ENCODE assay signal across 8 cellular contexts in genomic region chr9:99221623-99222415, GRCh38. TPM values are rescaled to one million over a fixed set of nuclear protein-coding genes. Genes with fewer than 3 reads are reported as not detected.
DNase-seq lines count a peak whose midpoint lies in the region; ATAC-seq and TF ChIP-seq lines count a peak whose summit lies in the region.

TSS of gene ALG2 (minus strand) at chr9:99221942. CDS start at chr9:99221894, 48 bp downstream.
TSS of gene SEC61B (plus strand) at chr9:99222282. CDS start at chr9:99222364, 82 bp downstream.

- CTCF ChIA-PET in GM10248 (lab: Yijun Ruan, JAX) = interaction anchor here (0.6 to 8.3 kb wide), 10 partner anchors 10 to 1103 kb away, joined by 3 to 97 read pairs (median 6); no protein-coding TSS in a partner anchor

- peaks cover 60% of the 10 kb centered on the region for H3K4me1 Mint-ChIP-seq in activated naive CD8-positive, alpha-beta T cell treated with anti-CD3 and anti-CD28 coated beads for 36 hours
- peaks cover 18% of the 10 kb centered on the region for H3K4me1 Mint-ChIP-seq in glutamatergic neuron (ENCODE audit: low read depth, unreplicated experiment)

- POLR2A ChIA-PET in GM10248 (lab: Yijun Ruan, JAX) = interaction anchor here (0.6 to 1.8 kb wide), 6 partner anchors 9 to 1251 kb away, joined by 3 to 13 read pairs (median 6); partner anchors contain the start of genes NR4A3 and TMEFF1

- H3K36me3 ChIP-seq in osteoblast (ENCODE audit: insufficient read depth, low read length) (peaks cover 42% of the 10 kb centered on the region), thoracic aorta (no peaks in the 10 kb centered on the region)

- H3K27me3 Mint-ChIP-seq in activated naive CD8-positive, alpha-beta T cell treated with anti-CD3 and anti-CD28 coated beads for 36 hours = no peaks in the 10 kb centered on the region
- peaks cover 18% of the 10 kb centered on the region for H3K27me3 Mint-ChIP-seq in glutamatergic neuron (ENCODE audit: unreplicated experiment)

- peak within 1 kb of the TSS; percentile 99 for H3K27ac Mint-ChIP-seq in activated naive CD8-positive, alpha-beta T cell treated with anti-CD3 and anti-CD28 coated beads for 36 hours
- peak within 1 kb of the TSS; percentile 100 for H3K27ac Mint-ChIP-seq in glutamatergic neuron (ENCODE audit: unreplicated experiment)

- H3K4me2 ChIP-seq in osteoblast (ENCODE audit: insufficient read depth, low read length) = peak within 1 kb of the TSS; percentile 93

- H3K9me3 Mint-ChIP-seq in activated naive CD8-positive, alpha-beta T cell treated with anti-CD3 and anti-CD28 coated beads for 36 hours = no peaks in the 10 kb centered on the region
- peaks cover 15% of the 10 kb centered on the region for H3K9me3 Mint-ChIP-seq in glutamatergic neuron (ENCODE audit: unreplicated experiment)

- peaks cover 59% of the 10 kb centered on the region for H4K20me1 ChIP-seq in osteoblast (ENCODE audit: insufficient read depth, low read length)

- peaks cover 53% of the 10 kb centered on the region for H3K36me3 Mint-ChIP-seq in activated naive CD8-positive, alpha-beta T cell treated with anti-CD3 and anti-CD28 coated beads for 36 hours
- H3K36me3 Mint-ChIP-seq in glutamatergic neuron (ENCODE audit: unreplicated experiment) = peaks cover 5% of the 10 kb centered on the region

- H3K4me3 ChIP-seq in osteoblast (ENCODE audit: insufficient read depth, low read length) = peak within 1 kb of the TSS; percentile 99
- peak within 1 kb of the TSS; percentile 99 for H3K4me3 ChIP-seq in thoracic aorta

- H3K9me3 ChIP-seq in osteoblast (ENCODE audit: low read depth, low read length) = no peaks in the 10 kb centered on the region
- no peaks in the 10 kb centered on the region for H3K9me3 ChIP-seq in thoracic aorta

- peak within 1 kb of the TSS; percentile 87 for H2AFZ ChIP-seq in osteoblast (ENCODE audit: low read length)

- DNase-seq in GM10248 (ENCODE audit: extremely low spot score) (peak; percentile 96), NCI-H1105 (lab: John Stamatoyannopoulos, UW) (peak; percentile 86), SKM-1 treated with dmso at 0.1 percent for 144 hours (lab: John Stamatoyannopoulos, UW; ENCODE audit: unreplicated experiment) (peak; percentile 76), glutamatergic neuron (peak; percentile 96), osteoblast (ENCODE audit: insufficient read length, low spot score, missing footprints) (peak; percentile 98), thoracic aorta (ENCODE audit: low spot score) (peak; percentile 81)
- DNase-seq in activated naive CD8-positive, alpha-beta T cell treated with anti-CD3 and anti-CD28 coated beads for 36 hours = peak; percentile 93

- peaks cover 96% of the 10 kb centered on the region for H3K79me2 ChIP-seq in osteoblast (ENCODE audit: insufficient read depth, low read length)

- ATAC-seq in HG02623 (IDR thresholded peaks at IDR 0.05; ENCODE audit: unreplicated experiment) (peak; percentile 87), thoracic aorta (ENCODE audit: insufficient number of reproducible peaks, low FRiP score, low read depth) (peak; percentile 97)

- H3K27me3 ChIP-seq in osteoblast (ENCODE audit: insufficient read depth, low read length) (no peaks in the 10 kb centered on the region), thoracic aorta (replicated peaks; ENCODE audit: insufficient read depth) (no peaks in the 10 kb centered on the region)

- H3K27ac ChIP-seq in osteoblast (ENCODE audit: low read depth, low read length) = peak within 1 kb of the TSS; percentile 100
- peak within 1 kb of the TSS; percentile 78 to 95 for H3K27ac ChIP-seq in thoracic aorta

- peak within 1 kb of the TSS; percentile 96 for H3K4me3 Mint-ChIP-seq in activated naive CD8-positive, alpha-beta T cell treated with anti-CD3 and anti-CD28 coated beads for 36 hours
- H3K4me3 Mint-ChIP-seq in glutamatergic neuron (ENCODE audit: unreplicated experiment) = peak within 1 kb of the TSS; percentile 100

- no peak for TF ChIP-seq CTCF in GM10248 (IDR thresholded peaks at IDR 0.05; ENCODE audit: control extremely low read depth, extremely low read depth, low read depth, missing control alignments)
- TF ChIP-seq CTCF in glutamatergic neuron (IDR thresholded peaks at IDR 0.05; ENCODE audit: partially characterized antibody, unreplicated experiment) = no peak
- no peak for TF ChIP-seq CTCF in osteoblast (IDR thresholded peaks at IDR 0.05; ENCODE audit: extremely low read depth, low read depth, low read length)
- no peak for TF ChIP-seq CTCF in thoracic aorta (IDR thresholded peaks at IDR 0.05)

- H3K4me1 ChIP-seq in osteoblast (ENCODE audit: insufficient read depth, low read length) (peaks cover 36% of the 10 kb centered on the region), thoracic aorta (ENCODE audit: control insufficient read depth in 1 of 2, low read depth in 2 of 2) (peaks cover 31 to 54% of the 10 kb centered on the region in 2 donors)

RNA-seq across cellular contexts. Expression of gene ALG2, which starts in this region (rescaled TPM):
- total RNA-seq in activated naive CD8-positive, alpha-beta T cell treated with anti-CD3 and anti-CD28 coated beads for 36 hours = 10 to 100 TPM; 27.3 to 30.3 TPM
- total RNA-seq in glutamatergic neuron (ENCODE audit: unreplicated experiment) = 19.0 TPM
- total RNA-seq in osteoblast = 45.1 and 51.8 TPM in 2 replicates
- total RNA-seq in thoracic aorta = 10 to 100 TPM; 19.8 to 49.2 TPM

RNA-seq across cellular contexts. Expression of gene SEC61B, which starts in this region (rescaled TPM):
- total RNA-seq in activated naive CD8-positive, alpha-beta T cell treated with anti-CD3 and anti-CD28 coated beads for 36 hours = 100 to 1,000 TPM; 161 to 164 TPM
- total RNA-seq in glutamatergic neuron (ENCODE audit: unreplicated experiment) (131 TPM), osteoblast (73.1 and 84.0 TPM in 2 replicates), thoracic aorta (10 to 100 TPM; 64.6 to 74.4 TPM)

Comparison
In these comparisons a context has a peak if more than half of its experiments do, and no peak if none do; other contexts are left out.
1. Peak in every context shown above with its lines: DNase-seq, ATAC-seq, H3K4me3 ChIP-seq and H3K27ac ChIP-seq.